Comparison of ENCODE assay signal across 8 cellular contexts in the genomic region with DNA sequence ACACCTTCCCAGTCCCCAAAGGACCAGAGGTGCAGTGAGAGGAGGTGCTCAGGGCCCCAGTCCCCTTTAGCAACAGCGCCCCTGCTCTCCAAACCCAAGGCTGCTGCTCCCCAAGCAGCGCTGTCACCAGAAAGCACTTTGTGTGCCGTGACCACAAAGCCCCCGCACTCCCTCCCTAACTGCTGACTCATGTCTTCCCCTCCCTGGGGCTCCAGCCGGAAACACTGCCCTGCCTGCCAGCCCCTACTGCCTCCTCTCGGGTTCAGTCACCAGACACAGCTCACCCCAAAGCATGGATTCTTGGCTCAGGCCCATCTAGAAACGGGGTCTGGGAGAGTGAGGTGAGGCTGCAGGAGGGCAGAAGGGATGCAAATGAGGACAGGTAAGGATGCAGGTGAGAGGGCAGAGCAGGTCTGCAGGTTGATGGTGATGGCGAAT. TPM values are rescaled to one million over a fixed set of nuclear protein-coding genes. Genes with fewer than 3 reads are reported as not detected.
DNase-seq lines count a peak whose midpoint lies in the region; ATAC-seq and TF ChIP-seq lines count a peak whose summit lies in the region.

No MANE protein-coding gene starts in this region.

- H3K4me3 ChIP-seq in HUES64 (ENCODE audit: low read length), result peak overlapping the region; percentile 22; the same call in 1 of the 2 replicates
- no peak overlapping the region for H3K4me3 ChIP-seq in cardiac fibroblast (replicated peaks in 1 of 2; ENCODE audit: low read depth in 2 of 2, low read length in 2 of 2)

- WGBS in HUES64, result 74% methylated on average over 8 of the region's 8 CpGs

- no peaks in the 10 kb centered on the region for H3K27me3 ChIP-seq in HUES64 (ENCODE audit: insufficient read depth, low read length)

- ATAC-seq in GM19043 (IDR thresholded peaks at IDR 0.05; ENCODE audit: low read depth, unreplicated experiment), result peak; percentile 53
- peak; percentile 78 for ATAC-seq in stimulated activated memory B cell treated with anti-CD40 and anti-IgM and Interleukin-4, amounts not matched to agents 10 μg/mL and 1 μg/mL and 100 μg/mL, for 72 hours

- H3K4me1 ChIP-seq in HUES64 (ENCODE audit: insufficient read depth, low read length), result peaks cover 4% of the 10 kb centered on the region

- peak; percentile 87 for DNase-seq in A172 (ENCODE audit: low spot score)
- peak; percentile 77 for DNase-seq in activated CD4-positive, CD25-positive, alpha-beta regulatory T cell treated with anti-CD3 and anti-CD28 coated beads, Interleukin-2, amount 50 U/mL, for 16 hours (ENCODE audit: low read depth, low spot score)
- peak; percentile 75 to 80 for DNase-seq in cardiac fibroblast (ENCODE audit: low read depth in 2 of 2)
- peak; percentile 46 for DNase-seq in medulla oblongata (ENCODE audit: extremely low spot score)
- DNase-seq in epidermal melanocyte (ENCODE audit: insufficient read length, low spot score), result no peak

- H3K9ac ChIP-seq in HUES64 (ENCODE audit: low read depth, low read length), result peak overlapping the region; percentile 36; the same call in 1 of the 2 replicates

- H3K36me3 ChIP-seq in HUES64 (ENCODE audit: insufficient read depth, low read length), result no peaks in the 10 kb centered on the region

- H3K4me1 Mint-ChIP-seq in stimulated activated memory B cell treated with anti-CD40 and anti-IgM and Interleukin-4, amounts not matched to agents 10 μg/mL and 1 μg/mL and 100 μg/mL, for 72 hours, result peaks cover 39% of the 10 kb centered on the region

- H3K27me3 Mint-ChIP-seq in stimulated activated memory B cell treated with anti-CD40 and anti-IgM and Interleukin-4, amounts not matched to agents 10 μg/mL and 1 μg/mL and 100 μg/mL, for 72 hours, result peaks cover 40% of the 10 kb centered on the region

- no peak for TF ChIP-seq CTCF in cardiac fibroblast (IDR thresholded peaks at IDR 0.05; ENCODE audit: low read depth, low read length)

- H3K36me3 Mint-ChIP-seq in stimulated activated memory B cell treated with anti-CD40 and anti-IgM and Interleukin-4, amounts not matched to agents 10 μg/mL and 1 μg/mL and 100 μg/mL, for 72 hours, result no peaks in the 10 kb centered on the region

- peaks cover 10% of the 10 kb centered on the region; the same call in 1 of the 2 replicates for H3K9me3 ChIP-seq in HUES64 (ENCODE audit: insufficient read depth, low read depth, low read length)

- no peak overlapping the region for H3K27ac ChIP-seq in HUES64 (ENCODE audit: low read depth, low read length)

- H3K9me3 Mint-ChIP-seq in stimulated activated memory B cell treated with anti-CD40 and anti-IgM and Interleukin-4, amounts not matched to agents 10 μg/mL and 1 μg/mL and 100 μg/mL, for 72 hours, result peaks cover 3% of the 10 kb centered on the region

- H3K4me3 Mint-ChIP-seq in stimulated activated memory B cell treated with anti-CD40 and anti-IgM and Interleukin-4, amounts not matched to agents 10 μg/mL and 1 μg/mL and 100 μg/mL, for 72 hours, result peak overlapping the region; percentile 41

- peak overlapping the region; percentile 6 for H3K27ac Mint-ChIP-seq in stimulated activated memory B cell treated with anti-CD40 and anti-IgM and Interleukin-4, amounts not matched to agents 10 μg/mL and 1 μg/mL and 100 μg/mL, for 72 hours

RNA-seq across cellular contexts. Expression of gene TNFSF14, which starts 4.9 kb away (rescaled TPM):
- 0.10 TPM in 1 of 2 replicates, not detected in the other for total RNA-seq in A172 (2014; rRNA removed; shearing (Covaris generic))
- not detected for polyA plus RNA-seq in HUES64 (2013, experiment 1 of 2)
- polyA plus RNA-seq in HUES64 (2013, experiment 2 of 2), result not detected

RNA-seq across cellular contexts. Expression of gene C3, which starts 45.6 kb away (rescaled TPM):
- 0.47 and 1.9 TPM in 2 replicates for total RNA-seq in A172 (2014; rRNA removed; shearing (Covaris generic))
- 1.3 TPM for polyA plus RNA-seq in HUES64 (2013, experiment 1 of 2)
- 1.6 TPM for polyA plus RNA-seq in HUES64 (2013, experiment 2 of 2)
